21 cellular contexts compared by ENCODE assay signal in the genomic region with DNA sequence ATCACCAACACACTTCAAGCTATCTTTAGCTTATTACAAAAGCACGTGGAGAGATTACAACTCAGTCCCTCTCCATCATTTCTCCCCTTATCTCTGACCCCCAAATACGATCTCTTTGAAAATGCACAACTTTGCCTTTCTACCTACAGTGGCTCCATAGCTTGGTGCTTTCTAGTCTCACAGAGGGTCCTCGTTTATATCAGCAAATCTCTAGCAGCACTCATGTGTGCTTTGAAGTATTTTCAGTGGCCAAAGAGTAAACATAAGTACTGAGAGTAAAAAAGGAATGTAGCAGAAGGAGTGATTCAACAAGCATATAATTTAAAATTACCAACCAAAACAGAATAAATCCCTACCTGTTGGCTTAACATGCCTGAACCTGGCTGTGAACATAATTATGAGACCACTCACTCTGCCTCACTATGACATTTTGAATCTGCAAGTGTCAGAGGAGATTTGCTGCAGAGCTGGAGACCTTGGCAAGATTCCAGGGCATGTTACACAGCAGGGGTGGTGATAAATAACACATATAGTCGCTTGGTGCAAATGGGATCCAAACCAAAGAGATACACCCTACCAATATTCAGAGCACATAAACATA. TPM values are rescaled to one million over a fixed set of nuclear protein-coding genes. Genes with fewer than 3 reads are reported as not detected.
DNase-seq lines count a peak whose midpoint lies in the region.
"Had no signal": no experiment of that assay in that cellular context is flagged by ENCODE, and none has a peak within 500 bp of the region (broad histone marks: within the 10 kb centered on the region; RNA-seq: fewer than 3 reads in every experiment).

No MANE protein-coding gene starts in this region.

- no peak overlapping the region for H2BK120ac ChIP-seq in mesendoderm (ENCODE audit: low read depth, low read length)

- no peak overlapping the region for H3K9ac ChIP-seq in mesendoderm (ENCODE audit: low read length)

- H3K23ac ChIP-seq in mesendoderm (ENCODE audit: low read length): no peak overlapping the region

- H2BK15ac ChIP-seq in mesendoderm (replicated peaks; ENCODE audit: low read depth): no peak overlapping the region

- H3K27ac ChIP-seq in mesendoderm (ENCODE audit: low read depth, low read length): no peak overlapping the region

- no peak overlapping the region for H3K18ac ChIP-seq in mesendoderm (ENCODE audit: low read length)

- H3K56ac ChIP-seq in mesendoderm (ENCODE audit: low read length): no peak overlapping the region

- no peak overlapping the region for H4K8ac ChIP-seq in mesendoderm (ENCODE audit: low read depth, low read length)

- DNase-seq in DMS53 (lab: John Stamatoyannopoulos, UW) (peak; percentile 29), DMS53 treated with DMSO at 0.1 percent for 48 hours (lab: John Stamatoyannopoulos, UW; ENCODE audit: unreplicated experiment) (no peak), NCI-H1105 treated with DMSO at 0.1 percent for 48 hours (lab: John Stamatoyannopoulos, UW) (peak; percentile 88), NCI-H748 (lab: John Stamatoyannopoulos, UW; ENCODE audit: unreplicated experiment) (peak; percentile 76), mesendoderm (peak; percentile 24), NCI-H2107 treated with DMSO at 0.1 percent for 48 hours (lab: John Stamatoyannopoulos, UW; ENCODE audit: unreplicated experiment) (no peak), RPMI8226 (no peak), cortex of kidney (lab: John Stamatoyannopoulos, UW) (no peak)
- DNase-seq: 8988T; activated naive CD4-positive, alpha-beta T cell treated with anti-CD3 and anti-CD28 coated beads, Interleukin-2, amount 10 ng/mL, durations not matched to agents 7 days and 5 days; activated T-cell treated with anti-CD3 and anti-CD28 coated beads, Interleukin-2, amount 50 U/mL, for 48 hours; Calu3; effector CD4-positive, alpha-beta T cell; GDM1; GOT3; kidney; mesenchymal stem cell; MM.1S; naive thymus-derived CD8-positive, alpha-beta T cell; stimulated activated CD8-positive, alpha-beta memory T cell treated with anti-CD3 and anti-CD28 coated beads, Interleukin-4, amount 100 ng/mL, for 48 hours; T1000 had no signal

- no peak overlapping the region for H3K4me2 ChIP-seq in mesendoderm (ENCODE audit: low read length)

- H4K5ac ChIP-seq in mesendoderm (ENCODE audit: low read length): no peak overlapping the region

- no peak overlapping the region for H2AK5ac ChIP-seq in mesendoderm (ENCODE audit: low read length)

- no peak overlapping the region for H2BK5ac ChIP-seq in mesendoderm (ENCODE audit: low read length)

- no peak overlapping the region for H3K4ac ChIP-seq in mesendoderm (ENCODE audit: low read depth, low read length)

- no peak overlapping the region for H3K4me3 ChIP-seq in mesendoderm (ENCODE audit: low read length)

- no CpG with 5 or more reads among the region's 4 CpGs for WGBS in mesendoderm (ENCODE audit: extremely low coverage, insufficient coverage, low lambda C conversion rate)

- no peaks in the 10 kb centered on the region for H3K79me1 ChIP-seq in mesendoderm (ENCODE audit: low read length)

- no peaks in the 10 kb centered on the region for H3K79me2 ChIP-seq in mesendoderm (ENCODE audit: control insufficient read depth, insufficient read depth, low read length)

- H3K27me3 ChIP-seq in mesendoderm (ENCODE audit: insufficient read depth, low read length, poor library complexity): no peaks in the 10 kb centered on the region

- H3K36me3 ChIP-seq in mesendoderm (ENCODE audit: control insufficient read depth, insufficient read depth, low read length): no peaks in the 10 kb centered on the region

- H3K4me1 ChIP-seq in mesendoderm (ENCODE audit: control insufficient read depth, low read depth, low read length): peaks cover 2% of the 10 kb centered on the region

RNA-seq across cellular contexts. Expression of a gene that starts 54.6 kb away (rescaled TPM):
- polyA plus RNA-seq in mesendoderm (2013, experiment 1 of 2): 0.70 TPM
- 0.76 TPM for polyA plus RNA-seq in mesendoderm (2013, experiment 2 of 2)
- polyA plus RNA-seq: naive thymus-derived CD8-positive, alpha-beta T cell had no signal

Comparison
In these comparisons a context has a peak if more than half of its experiments do, and no peak if none do; other contexts are left out.
1. DNase-seq: peak in DMS53 (single experiment), NCI-H1105 treated with DMSO at 0.1 percent for 48 hours (single experiment), NCI-H748 (single experiment) and mesendoderm (single experiment); none in DMS53 treated with DMSO at 0.1 percent for 48 hours (single experiment), NCI-H2107 treated with DMSO at 0.1 percent for 48 hours (single experiment), RPMI8226 (single experiment) and cortex of kidney (single experiment).